12 cellular contexts compared by ENCODE assay signal in genomic region chr15:82105458-82106205, GRCh38. TPM values are rescaled to one million over a fixed set of nuclear protein-coding genes. Genes with fewer than 3 reads are reported as not detected.
A peak's percentile ranks its signal among the peaks of the same experiment; 100 is the strongest.
DNase-seq lines count a peak whose midpoint lies in the region; ATAC-seq, FAIRE-seq and TF ChIP-seq lines count a peak whose summit lies in the region.
"Had no signal": no experiment of that assay in that cellular context is flagged by ENCODE, and none has a peak within 500 bp of the region (broad histone marks: within the 10 kb centered on the region; RNA-seq: fewer than 3 reads in every experiment).

No MANE protein-coding gene starts in this region.

- H3K4me1 ChIP-seq in astrocyte (ENCODE audit: insufficient read depth, low read length) = peaks cover 10% of the 10 kb centered on the region
- H3K4me1 ChIP-seq: prostate gland had no signal

- ATAC-seq in GM21526 (IDR thresholded peaks at IDR 0.05; ENCODE audit: low FRiP score, unreplicated experiment) = no peak
- ATAC-seq in GM18498 (IDR thresholded peaks at IDR 0.05; ENCODE audit: unreplicated experiment) = no peak

- H3K27me3 ChIP-seq in astrocyte (ENCODE audit: insufficient read depth, low read length) = no peaks in the 10 kb centered on the region

- H3K27ac Mint-ChIP-seq in astrocyte (ENCODE audit: unreplicated experiment) (peak overlapping the region; percentile 98), mesothelial cell of epicardium (peak overlapping the region; percentile 94)
- H3K27ac Mint-ChIP-seq: activated naive CD8-positive, alpha-beta T cell treated with anti-CD3 and anti-CD28 coated beads, Interleukin-2, amount 10 ng/mL, durations not matched to agents 7 days and 5 days had no signal

- no peak overlapping the region for H3K4me3 ChIP-seq in astrocyte (ENCODE audit: insufficient read depth, low read depth, low read length)
- H3K4me3 ChIP-seq: prostate gland had no signal

- H3K79me2 ChIP-seq in astrocyte (ENCODE audit: insufficient read depth, low read length) = no peaks in the 10 kb centered on the region

- H3K36me3 Mint-ChIP-seq in astrocyte (ENCODE audit: low read depth, unreplicated experiment) (peaks cover 11% of the 10 kb centered on the region), mesothelial cell of epicardium (no peaks in the 10 kb centered on the region)
- H3K36me3 Mint-ChIP-seq: activated naive CD8-positive, alpha-beta T cell treated with anti-CD3 and anti-CD28 coated beads, Interleukin-2, amount 10 ng/mL, durations not matched to agents 7 days and 5 days had no signal

- no peak overlapping the region for H3K4me2 ChIP-seq in astrocyte (ENCODE audit: low read length)

- H3K9ac ChIP-seq in astrocyte (ENCODE audit: low read length) = peak overlapping the region; percentile 67

- H2AFZ ChIP-seq in astrocyte (ENCODE audit: low read depth, low read length) = no peak overlapping the region

- H3K27me3 Mint-ChIP-seq in astrocyte (ENCODE audit: low read depth, unreplicated experiment) (peaks cover 4% of the 10 kb centered on the region), mesothelial cell of epicardium (ENCODE audit: low read depth) (no peaks in the 10 kb centered on the region)
- H3K27me3 Mint-ChIP-seq: activated naive CD8-positive, alpha-beta T cell treated with anti-CD3 and anti-CD28 coated beads, Interleukin-2, amount 10 ng/mL, durations not matched to agents 7 days and 5 days had no signal

- no peak for TF ChIP-seq CTCF in astrocyte (IDR thresholded peaks at IDR 0.05; ENCODE audit: insufficient read depth, low read depth, low read length)
- no peak for TF ChIP-seq CTCF in mesothelial cell of epicardium (IDR thresholded peaks at IDR 0.05; ENCODE audit: unreplicated experiment)

- peaks cover 2% of the 10 kb centered on the region for H3K9me3 Mint-ChIP-seq in astrocyte (ENCODE audit: unreplicated experiment)
- no peaks in the 10 kb centered on the region for H3K9me3 Mint-ChIP-seq in mesothelial cell of epicardium
- H3K9me3 Mint-ChIP-seq: activated naive CD8-positive, alpha-beta T cell treated with anti-CD3 and anti-CD28 coated beads, Interleukin-2, amount 10 ng/mL, durations not matched to agents 7 days and 5 days had no signal

- FAIRE-seq in astrocyte (lab: Jason Lieb, UNC) = peak; percentile 43
- FAIRE-seq: TTC549 had no signal

- H3K27ac ChIP-seq in astrocyte (ENCODE audit: low read depth, low read length) = peak overlapping the region; percentile 73
- H3K27ac ChIP-seq: prostate gland had no signal

- H3K36me3 ChIP-seq in astrocyte (ENCODE audit: insufficient read depth, low read length) = no peaks in the 10 kb centered on the region
- H3K36me3 ChIP-seq: prostate gland had no signal

- DNase-seq in DMS153 (lab: John Stamatoyannopoulos, UW) (peak; percentile 76), NCI-H1105 (lab: John Stamatoyannopoulos, UW) (peak; percentile 27), astrocyte (ENCODE audit: low read depth) (peak; percentile 78), mesothelial cell of epicardium (ENCODE audit: low spot score in 2 of 2, unreplicated experiment in 2 of 2) (no peak), T-helper 2 cell (no peak)
- DNase-seq in stimulated activated CD4-positive, alpha-beta T cell treated with anti-CD3 and anti-CD28 coated beads, Interleukin-4, amount 100 ng/mL, for 1 hour = no peak
- DNase-seq: activated naive CD8-positive, alpha-beta T cell treated with anti-CD3 and anti-CD28 coated beads, Interleukin-2, amount 10 ng/mL, durations not matched to agents 7 days and 5 days; glutamatergic neuron had no signal

- H3K9me3 ChIP-seq in astrocyte (ENCODE audit: insufficient read depth, low read depth, low read length) = no peaks in the 10 kb centered on the region
- H3K9me3 ChIP-seq: prostate gland had no signal

- no peaks in the 10 kb centered on the region for H4K20me1 ChIP-seq in astrocyte (ENCODE audit: insufficient read depth, low read length)

- H3K4me3 Mint-ChIP-seq in astrocyte (ENCODE audit: unreplicated experiment) = no peak overlapping the region
- H3K4me3 Mint-ChIP-seq in mesothelial cell of epicardium = no peak overlapping the region
- H3K4me3 Mint-ChIP-seq: activated naive CD8-positive, alpha-beta T cell treated with anti-CD3 and anti-CD28 coated beads, Interleukin-2, amount 10 ng/mL, durations not matched to agents 7 days and 5 days had no signal

- H3K4me1 Mint-ChIP-seq in astrocyte (ENCODE audit: low read depth, unreplicated experiment) (peaks cover 17% of the 10 kb centered on the region), mesothelial cell of epicardium (peaks cover 19% of the 10 kb centered on the region)

RNA-seq across cellular contexts. Expression of gene MEX3B, which starts 59.8 kb away (rescaled TPM):
- 18.7 and 19.1 TPM in 2 replicates for total RNA-seq in astrocyte
- total RNA-seq in mesothelial cell of epicardium = 29.8 to 31.9 TPM (median 30.8 TPM) in 3 replicates

Comparison
In these comparisons a context has a peak if more than half of its experiments do, and no peak if none do; other contexts are left out.
1. DNase-seq: peak in DMS153 (single experiment), NCI-H1105 (single experiment) and astrocyte (single experiment); none in mesothelial cell of epicardium (0 of 2), stimulated activated CD4-positive, alpha-beta T cell treated with anti-CD3 and anti-CD28 coated beads, Interleukin-4, amount 100 ng/mL, for 1 hour (single experiment) and T-helper 2 cell (0 of 5).